8 cellular contexts compared by ENCODE assay signal in the genomic region with DNA sequence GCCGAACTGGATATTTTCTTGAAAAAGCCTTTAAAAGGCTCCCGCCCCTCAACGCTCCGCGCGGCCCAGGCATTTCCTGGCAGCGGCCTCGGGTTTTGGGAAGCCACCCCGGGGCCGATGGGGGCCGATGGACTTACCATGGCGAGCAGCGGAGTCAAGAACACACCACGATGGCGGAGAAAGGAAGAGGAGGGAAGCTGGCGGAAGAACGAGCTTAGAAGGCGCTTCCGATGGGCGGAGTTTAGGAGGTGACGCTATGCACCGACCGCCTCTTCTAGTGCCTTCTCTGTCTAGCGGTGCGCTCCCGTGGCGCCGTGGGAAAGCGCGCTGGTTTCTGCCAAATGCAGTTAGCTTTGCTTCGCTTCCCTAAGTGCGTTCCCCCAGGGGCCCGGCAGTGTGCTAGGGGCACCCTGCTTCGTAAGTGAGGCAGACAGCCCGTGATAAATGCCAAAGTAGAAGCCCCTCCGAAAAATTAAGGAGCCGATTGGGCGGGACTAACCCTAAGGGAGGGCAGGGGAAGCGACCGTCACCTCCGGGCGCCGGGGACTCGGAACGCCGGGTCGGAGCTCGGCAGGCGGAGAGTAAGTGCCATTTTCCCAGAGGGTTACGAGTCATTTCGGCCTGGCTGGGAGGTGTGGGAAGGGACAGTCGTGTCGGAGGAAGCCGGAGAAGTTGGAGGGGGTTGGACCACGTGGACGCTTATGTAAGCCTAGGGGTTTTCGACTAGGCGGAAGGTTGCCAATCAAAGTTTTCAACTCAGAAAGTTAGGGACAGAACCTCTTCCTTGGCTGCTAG. TPM values are rescaled to one million over a fixed set of nuclear protein-coding genes. Genes with fewer than 3 reads are reported as not detected.
A peak's percentile ranks its signal among the peaks of the same experiment; 100 is the strongest.
DNase-seq lines count a peak whose midpoint lies in the region; ATAC-seq, FAIRE-seq and TF ChIP-seq lines count a peak whose summit lies in the region.

A gene (minus strand): TSS at position 194 of the 795 bp plus-strand sequence. CDS start 54 bp downstream, at position 140.

- DNase-seq in AG08395 (ENCODE audit: low spot score) (peak; percentile 72), NCI-H2227 (lab: John Stamatoyannopoulos, UW; ENCODE audit: unreplicated experiment) (peak; percentile 97), WERI-Rb-1 (peak; percentile 82), breast epithelium (ENCODE audit: low spot score in 2 of 2) (peak; percentile 75 to 77), small intestine (peak; percentile 86)

- ATAC-seq in GM18909 (IDR thresholded peaks at IDR 0.05; ENCODE audit: poor library complexity, unreplicated experiment) (peak; percentile 93), HG03159 (IDR thresholded peaks at IDR 0.05; ENCODE audit: unreplicated experiment) (peak; percentile 88)

- intact Hi-C loops in breast epithelium (cut with DNase I; ENCODE audit: low total_unique reads) = no loop called here

- peak within 1 kb of the TSS; percentile 99 for H3K9ac ChIP-seq in iPS-20b (ENCODE audit: low read depth, low read length)

- H3K9me3 ChIP-seq in WERI-Rb-1 (ENCODE audit: severe bottlenecking) = no peaks in the 10 kb centered on the region
- no peaks in the 10 kb centered on the region for H3K9me3 ChIP-seq in breast epithelium
- no peaks in the 10 kb centered on the region for H3K9me3 ChIP-seq in iPS-20b (ENCODE audit: insufficient read depth, low read depth, low read length)
- H3K9me3 ChIP-seq in small intestine (ENCODE audit: control insufficient read depth, low read depth) = no peaks in the 10 kb centered on the region

- H3K36me3 ChIP-seq in WERI-Rb-1 (peaks cover 32% of the 10 kb centered on the region), breast epithelium (no peaks in the 10 kb centered on the region), iPS-20b (ENCODE audit: insufficient read depth, low read depth, low read length) (peaks cover 41% of the 10 kb centered on the region), small intestine (ENCODE audit: control insufficient read depth in 2 of 2, insufficient read depth in 2 of 2, low read length in 2 of 2) (peaks cover 0 to 2% of the 10 kb centered on the region in 2 donors)

- peak; percentile 18 for TF ChIP-seq POLR2A in breast epithelium (IDR thresholded peaks at IDR 0.05)

- no peak for FAIRE-seq in small intestine (lab: Jason Lieb, UNC)

- no peaks in the 10 kb centered on the region for H3K4me1 ChIP-seq in breast epithelium
- H3K4me1 ChIP-seq in iPS-20b (ENCODE audit: insufficient read depth, low read length) = peaks cover 3% of the 10 kb centered on the region
- peaks cover 0 to 5% of the 10 kb centered on the region in 2 donors for H3K4me1 ChIP-seq in small intestine (ENCODE audit: control insufficient read depth in 2 of 2, insufficient read depth in 1 of 2, low read depth in 1 of 2, low read length in 1 of 2)

- peak within 1 kb of the TSS; percentile 89 for H3K4me3 ChIP-seq in WERI-Rb-1 (ENCODE audit: low read depth, low read length)
- H3K4me3 ChIP-seq in breast epithelium = peak within 1 kb of the TSS; percentile 52 to 67 (median 64)
- H3K4me3 ChIP-seq in iPS-20b (ENCODE audit: low read length) = peak within 1 kb of the TSS; percentile 87
- peak within 1 kb of the TSS; percentile 81 to 83 for H3K4me3 ChIP-seq in small intestine (ENCODE audit: low read depth in 1 of 2, low read length in 2 of 2)

- H3K27me3 ChIP-seq in WERI-Rb-1 (ENCODE audit: insufficient read depth, low read depth, severe bottlenecking) = peaks cover 11% of the 10 kb centered on the region
- no peaks in the 10 kb centered on the region for H3K27me3 ChIP-seq in breast epithelium
- H3K27me3 ChIP-seq in iPS-20b (ENCODE audit: insufficient read depth, low read length) = no peaks in the 10 kb centered on the region
- no peaks in the 10 kb centered on the region for H3K27me3 ChIP-seq in small intestine (ENCODE audit: control insufficient read depth in 2 of 2, insufficient read depth in 2 of 2, low read length in 2 of 2)

- WGBS in small intestine, 3 donors = 0 to 38% (median 11%) methylated on average over 37 to 58 of the region's 58 CpGs

- TF ChIP-seq CTCF in WERI-Rb-1 (IDR thresholded peaks at IDR 0.05; ENCODE audit: low read depth, low read length) (no peak), breast epithelium (IDR thresholded peaks at IDR 0.05) (no peak)

- H3K27ac ChIP-seq in WERI-Rb-1 = peak within 1 kb of the TSS; percentile 91
- H3K27ac ChIP-seq in breast epithelium = peak within 1 kb of the TSS; percentile 88 to 94
- peak within 1 kb of the TSS; percentile 65 for H3K27ac ChIP-seq in iPS-20b (ENCODE audit: low read length)
- H3K27ac ChIP-seq in small intestine (ENCODE audit: low read depth in 1 of 2, low read length in 1 of 2) = peak within 1 kb of the TSS; percentile 83 to 100

RNA-seq across cellular contexts. Expression of the gene that starts here (rescaled TPM):
- total RNA-seq in breast epithelium = 1,000 to 10,000 TPM; 7,705 to 9,033 (median 8,363) TPM
- polyA plus RNA-seq in small intestine = 1,000 to 10,000 TPM; 3,763 to 8,743 (median 6,656) TPM

Comparison
In these comparisons a context has a peak if more than half of its experiments do, and no peak if none do; other contexts are left out.
1. Peak in every context shown above with its lines: DNase-seq, ATAC-seq, H3K4me3 ChIP-seq and H3K27ac ChIP-seq.